In the genomic region with DNA sequence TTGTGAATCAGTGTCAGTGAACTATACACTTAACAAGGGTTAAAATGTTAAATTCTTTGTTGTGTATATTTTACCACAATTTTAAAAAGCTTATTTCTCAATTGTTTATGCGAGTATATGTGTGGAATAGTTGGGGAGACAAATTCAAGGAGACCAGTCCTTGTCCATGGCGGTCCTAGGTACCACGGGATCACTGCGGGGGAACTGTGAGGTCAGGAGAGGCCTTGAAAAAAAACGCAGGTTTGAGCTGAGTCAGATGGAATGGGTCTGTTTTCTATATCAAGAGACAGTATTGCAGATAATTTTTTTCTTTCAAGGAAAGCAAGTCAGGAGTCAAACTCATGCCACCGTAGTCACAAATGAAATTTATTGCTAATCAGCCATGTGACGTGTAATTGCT, we compare ENCODE assay signal across 24 cellular contexts. TPM values are rescaled to one million over a fixed set of nuclear protein-coding genes. Genes with fewer than 3 reads are reported as not detected.
DNase-seq lines count a peak whose midpoint lies in the region; ATAC-seq and TF ChIP-seq lines count a peak whose summit lies in the region.
"Had no signal": no experiment of that assay in that cellular context is flagged by ENCODE, and none has a peak within 500 bp of the region (broad histone marks: within the 10 kb centered on the region; RNA-seq: fewer than 3 reads in every experiment).

No MANE protein-coding gene starts in this region.

- H4K20me1 ChIP-seq in H9 (ENCODE audit: control insufficient read depth, insufficient read depth, insufficient read length) = peaks cover 2% of the 10 kb centered on the region

- TF ChIP-seq CTCF in H9 (conservative IDR thresholded peaks at IDR 0.05) (no peak), fibroblast of mammary gland (conservative IDR thresholded peaks at IDR 0.05; ENCODE audit: control insufficient read depth, insufficient read depth, low read depth, low read length) (no peak), osteocyte (IDR thresholded peaks at IDR 0.05) (no peak)

- H3K9me3 ChIP-seq in H9 (ENCODE audit: control insufficient read depth, low read depth, low read length) = no peaks in the 10 kb centered on the region
- H3K9me3 ChIP-seq: breast epithelium, mucosa of descending colon, spleen had no signal

- no peak overlapping the region for H3K23ac ChIP-seq in H9 (ENCODE audit: insufficient read length, low read depth, low read length)

- no peak overlapping the region for H2AFZ ChIP-seq in H9 (ENCODE audit: low read length)
- H2AFZ ChIP-seq: parathyroid adenoma, PC-9 had no signal

- H4K8ac ChIP-seq in H9 (replicated peaks; ENCODE audit: insufficient read length, low read depth, low read length) = no peak overlapping the region

- peaks cover 0 to 2% (median 0%) of the 10 kb centered on the region in 3 experiments; a peak in 3 of 7 replicates for H3K36me3 Mint-ChIP-seq in H9 (ENCODE audit: insufficient read depth in 1 of 3, low read depth in 3 of 3)
- H3K36me3 Mint-ChIP-seq in osteocyte (ENCODE audit: unreplicated experiment) = peaks cover 12% of the 10 kb centered on the region

- no peaks in the 10 kb centered on the region for H3K27me3 ChIP-seq in H9 (ENCODE audit: insufficient read depth, low read length)
- H3K27me3 ChIP-seq: breast epithelium, spleen had no signal

- H2BK15ac ChIP-seq in H9 (ENCODE audit: low read depth, low read length) = no peak overlapping the region

- H3K23me2 ChIP-seq in H9 (ENCODE audit: insufficient read length, low read depth, low read length, poor library complexity, severe bottlenecking) = no peaks in the 10 kb centered on the region

- H3K4ac ChIP-seq in H9 (ENCODE audit: low read depth, low read length) = no peak overlapping the region

- H3K4me1 Mint-ChIP-seq in H9 = peaks cover 92% of the 10 kb centered on the region in 2 experiments
- H3K4me1 Mint-ChIP-seq in osteocyte (ENCODE audit: unreplicated experiment) = peaks cover 74% of the 10 kb centered on the region

- no peak overlapping the region for H3K9ac ChIP-seq in H9 (ENCODE audit: extremely low read depth, insufficient read length, low read length)
- H3K9ac ChIP-seq: parathyroid adenoma had no signal

- H3K27me3 Mint-ChIP-seq in H9 (ENCODE audit: low read depth) (no peaks in the 10 kb centered on the region), osteocyte (ENCODE audit: unreplicated experiment) (no peaks in the 10 kb centered on the region)

- no peaks in the 10 kb centered on the region for H3K9me3 Mint-ChIP-seq in H9
- H3K9me3 Mint-ChIP-seq in osteocyte (ENCODE audit: unreplicated experiment) = no peaks in the 10 kb centered on the region

- DNase-seq in H9 (no peak), fibroblast of mammary gland (ENCODE audit: low read depth) (peak; percentile 35), osteocyte (ENCODE audit: extremely low spot score, unreplicated experiment) (no peak), hypothalamus (lab: John Stamatoyannopoulos, UW) (no peak), HPDE6-E6E7 (ENCODE audit: extremely low spot score) (no peak)
- DNase-seq: activated CD4-positive, alpha-beta T cell treated with anti-CD3 and anti-CD28 coated beads for 4 hours; activated T-cell treated with anti-CD3 and anti-CD28 coated beads, Interleukin-2, amount 50 U/mL, for 1 hour; DMS53; effector CD4-positive, alpha-beta T cell; erythroblast; Kasumi-1; kidney; mucosa of descending colon; NCI-H187; NCI-H2171 treated with DMSO at 0.1 percent for 48 hours; NCI-H510A treated with DMSO at 0.1 percent for 48 hours; PC-9; Right ventricle myocardium superior; spleen had no signal

- no peak overlapping the region for H3K14ac ChIP-seq in H9 (ENCODE audit: insufficient read depth, low read length)

- no CpG with 5 or more reads among the region's 7 CpGs for WGBS in H9 (ENCODE audit: extremely low coverage, insufficient read length, low lambda C conversion rate)

- no peak overlapping the region for H2BK5ac ChIP-seq in H9 (ENCODE audit: insufficient read length, low read length)

- H3K4me1 ChIP-seq in H9 (ENCODE audit: insufficient read depth, low read length) = peaks cover 38% of the 10 kb centered on the region
- H3K4me1 ChIP-seq: parathyroid adenoma had no signal

- ATAC-seq in SK-N-SH treated with all-trans-retinoic acid at 6 μM for 48 hours = no peak; the same call in 2 of the 3 replicates
- no peak for ATAC-seq in GM19452 (IDR thresholded peaks at IDR 0.05; ENCODE audit: unreplicated experiment)
- no peak for ATAC-seq in GM18867 (IDR thresholded peaks at IDR 0.05; ENCODE audit: unreplicated experiment)
- ATAC-seq: mucosa of descending colon had no signal

- H3K4me2 ChIP-seq in H9 (ENCODE audit: insufficient read depth, insufficient read length, low read length) = no peak overlapping the region
- H3K4me2 ChIP-seq: PC-9 had no signal

- H3K27ac ChIP-seq in H9 (ENCODE audit: insufficient read length, low read depth, low read length) = no peak overlapping the region
- H3K27ac ChIP-seq: parathyroid adenoma, spleen had no signal

- H3K56ac ChIP-seq in H9 (ENCODE audit: insufficient read length, low read depth, low read length) = no peak overlapping the region

- no peak overlapping the region for H3K18ac ChIP-seq in H9 (ENCODE audit: insufficient read length, low read depth, low read length)

- no peak overlapping the region for H2AK5ac ChIP-seq in H9 (ENCODE audit: insufficient read length, low read length)

- H3K4me3 ChIP-seq in fibroblast of mammary gland (ENCODE audit: control insufficient read depth, low read depth, low read length) = no peak overlapping the region
- H3K4me3 ChIP-seq: breast epithelium, mucosa of descending colon, PC-9, spleen had no signal

- H4K5ac ChIP-seq in H9 (ENCODE audit: insufficient read length, low read depth, low read length) = no peak overlapping the region

- peaks cover 61% of the 10 kb centered on the region; the same call in 1 of the 2 replicates for H3K79me2 ChIP-seq in H9 (ENCODE audit: insufficient read depth, low read length)

- H4K91ac ChIP-seq in H9 (ENCODE audit: insufficient read length, low read depth, low read length) = no peak overlapping the region

- H2BK120ac ChIP-seq in H9 (ENCODE audit: low read depth, low read length, poor library complexity, severe bottlenecking) = no peak overlapping the region

- H3T11ph ChIP-seq in H9 (ENCODE audit: low read length) = no peak overlapping the region

- H3K27ac Mint-ChIP-seq in H9 (peak overlapping the region in 2 of 3 experiments; percentile 2 to 70; a peak in 4 of 7 replicates), osteocyte (ENCODE audit: unreplicated experiment) (peak overlapping the region; percentile 88)

- H3K4me3 Mint-ChIP-seq in H9 (no peak overlapping the region), osteocyte (ENCODE audit: unreplicated experiment) (peak overlapping the region; percentile 16)

- H2BK12ac ChIP-seq in H9 (ENCODE audit: insufficient read length, low read depth, low read length) = no peak overlapping the region

- no peak overlapping the region for H2BK20ac ChIP-seq in H9 (ENCODE audit: low read depth, low read length, poor library complexity, severe bottlenecking)

- H3K79me1 ChIP-seq in H9 (ENCODE audit: insufficient read depth, low read depth, low read length, poor library complexity, severe bottlenecking) = peaks cover 13% of the 10 kb centered on the region

TF ChIP-seq in SK-N-SH treated with all-trans-retinoic acid at 6 μM for 48 hours, 23 proteins besides CTCF, POLR2A, EP300 and RAD21:
- TF ChIP-seq TOX (CRISPR knock-in tag; IDR thresholded peaks at IDR 0.05; ENCODE audit: borderline replicate concordance) (no peak), ZFP3 (CRISPR knock-in tag; IDR thresholded peaks at IDR 0.05) (no peak), SNAI2 (CRISPR knock-in tag; IDR thresholded peaks at IDR 0.05) (peak; percentile 12; the same call in 1 of the 2 replicates), ZNF70 (CRISPR knock-in tag; IDR thresholded peaks at IDR 0.05) (no peak)
TF ChIP-seq in SK-N-SH treated with all-trans-retinoic acid at 6 μM for 48 hours: peak in this region for 1.

RNA-seq across cellular contexts. Expression of a gene that starts 18.5 kb away (rescaled TPM):
- 70.0 and 73.3 TPM in 2 replicates for total RNA-seq in H9 (2021)
- total RNA-seq in osteocyte = 154 and 174 TPM in 2 replicates
